In genomic region chr21:38119793-38120192, GRCh38 we compare ENCODE assay signal across 34 cellular contexts.
DNase-seq lines count a peak whose midpoint lies in the region; ATAC-seq, FAIRE-seq and TF ChIP-seq lines count a peak whose summit lies in the region.
"Had no signal": no experiment of that assay in that cellular context is flagged by ENCODE, and none has a peak within 500 bp of the region (broad histone marks: within the 10 kb centered on the region; RNA-seq: fewer than 3 reads in every experiment).

No MANE protein-coding gene starts in this region.

- intact Hi-C loops in K562 (cut with micrococcal nuclease) (no loop called here), mucosa of descending colon (cut with DNase I, micrococcal nuclease) (loop anchor here in 1 of 2 donors (10.0 kb wide), 1 partner anchor 405 kb away; no protein-coding TSS in a partner anchor)

- peaks cover 3% of the 10 kb centered on the region for H3K9me1 ChIP-seq in K562 (ENCODE audit: control insufficient read depth, insufficient read depth, low read length)

- H3K4me2 ChIP-seq in K562 (ENCODE audit: insufficient read depth, low read length) = peak overlapping the region; percentile 93
- H3K4me2 ChIP-seq: A549; BLaER1; BLaER1 treated with 17β-estradiol and CSF1 and Interleukin-3, amounts not matched to agents 10 nM and 100 nM had no signal

- no TSS peak for BruUV-seq in K562 (replicated peaks; lab: Mats Ljungman, UMichigan)

- no peak for TF ChIP-seq POLR2A in K562 (conservative IDR thresholded peaks at IDR 0.05)

- no peak for TF ChIP-seq RAD21 in K562 (CRISPR knock-in tag; conservative IDR thresholded peaks at IDR 0.05 in 1 of 2, IDR thresholded peaks at IDR 0.05 in 1 of 2)

- no peaks in the 10 kb centered on the region for H3K27me3 ChIP-seq in CD8-positive, alpha-beta memory T cell (ENCODE audit: insufficient read depth, low read length, poor library complexity, severe bottlenecking)
- no peaks in the 10 kb centered on the region for H3K27me3 ChIP-seq in K562 (ENCODE audit: control insufficient read depth in 2 of 2, insufficient read depth in 2 of 2, low read length in 2 of 2)
- H3K27me3 ChIP-seq: BE2C; BLaER1; BLaER1 treated with 17β-estradiol and CSF1 and Interleukin-3, amounts not matched to agents 10 nM and 100 nM had no signal

- H3K36me3 Mint-ChIP-seq in CD8-positive, alpha-beta memory T cell = no peaks in the 10 kb centered on the region
- H3K36me3 Mint-ChIP-seq: CD14-positive monocyte; CD4-positive, alpha-beta memory T cell; CD4-positive, CD25-positive, alpha-beta regulatory T cell; CD8-positive, alpha-beta T cell had no signal

- H3K79me2 ChIP-seq in K562 (ENCODE audit: control insufficient read depth, insufficient read depth, low read length) = peaks cover 95% of the 10 kb centered on the region

- no peak overlapping the region for H3K4me3 Mint-ChIP-seq in CD8-positive, alpha-beta memory T cell
- H3K4me3 Mint-ChIP-seq: B cell; CD14-positive monocyte; CD4-positive, alpha-beta memory T cell; CD4-positive, alpha-beta T cell; CD4-positive, CD25-positive, alpha-beta regulatory T cell; CD8-positive, alpha-beta T cell had no signal

- H3K9ac ChIP-seq in K562 (ENCODE audit: insufficient read depth in 1 of 2, low read depth in 2 of 2, low read length in 2 of 2) = peak overlapping the region in 1 of 2 experiments; percentile 90; a peak in 3 of 4 replicates
- H3K9ac ChIP-seq: BLaER1; BLaER1 treated with 17β-estradiol and CSF1 and Interleukin-3, amounts not matched to agents 10 nM and 100 nM had no signal

- POLR2A ChIA-PET in CD8-positive, alpha-beta memory T cell (lab: Charles Lee) = no interaction called here
- POLR2A ChIA-PET in K562 (lab: Yijun Ruan, JAX) = interaction anchor here (0.8 to 2.9 kb wide), 2 partner anchors 10 to 220 kb away, joined by 3 to 11 read pairs; no protein-coding TSS in a partner anchor

- TF ChIP-seq EP300 in K562 (IDR thresholded peaks at IDR 0.05; ENCODE audit: low read length) = no peak

- H3K9me3 Mint-ChIP-seq in CD8-positive, alpha-beta memory T cell = peaks cover 0 to 3% (median 0%) of the 10 kb centered on the region in 5 donors
- H3K9me3 Mint-ChIP-seq: CD4-positive, alpha-beta T cell; CD8-positive, alpha-beta T cell had no signal

- H3K4me3 ChIP-seq in CD8-positive, alpha-beta memory T cell (ENCODE audit: low read length) = no peak overlapping the region
- H3K4me3 ChIP-seq in K562 = peak overlapping the region; percentile 61
- no peak overlapping the region for H3K4me3 ChIP-seq in mucosa of descending colon
- H3K4me3 ChIP-seq: A549; BLaER1; BLaER1 treated with 17β-estradiol and CSF1 and Interleukin-3, amounts not matched to agents 10 nM and 100 nM had no signal

- no peaks in the 10 kb centered on the region for H3K9me3 ChIP-seq in CD8-positive, alpha-beta memory T cell (ENCODE audit: low read length)
- H3K9me3 ChIP-seq in K562 (replicated peaks; ENCODE audit: control insufficient read depth, insufficient read depth, low read depth, low read length) (no peaks in the 10 kb centered on the region), mucosa of descending colon (no peaks in the 10 kb centered on the region)
- H3K9me3 ChIP-seq: A549, BE2C, BLaER1, Caco-2 had no signal

- no peaks in the 10 kb centered on the region for H3K36me3 ChIP-seq in CD8-positive, alpha-beta memory T cell (ENCODE audit: insufficient read depth, low read length)
- H3K36me3 ChIP-seq in K562 (ENCODE audit: control insufficient read depth, insufficient read depth, low read length) (peaks cover 23% of the 10 kb centered on the region), mucosa of descending colon (ENCODE audit: low read depth) (no peaks in the 10 kb centered on the region)
- H3K36me3 ChIP-seq: BE2C; BLaER1; BLaER1 treated with 17β-estradiol and CSF1 and Interleukin-3, amounts not matched to agents 10 nM and 100 nM had no signal

- peak overlapping the region; percentile 73 for H3K27ac ChIP-seq in CD8-positive, alpha-beta memory T cell (ENCODE audit: low read depth, low read length)
- peak overlapping the region; percentile 93; the same call in 2 of the 3 replicates for H3K27ac ChIP-seq in K562 (ENCODE audit: extremely low read depth, low read depth, low read length)
- H3K27ac ChIP-seq: 22Rv1; A549; BLaER1; BLaER1 treated with 17β-estradiol and CSF1 and Interleukin-3, amounts not matched to agents 10 nM and 100 nM; C4-2B had no signal

- CTCF ChIA-PET in CD8-positive, alpha-beta memory T cell (lab: Charles Lee) = no interaction called here
- CTCF ChIA-PET in K562 (lab: Yijun Ruan, JAX; ENCODE audit: low intra/inter-chr PET ratio) = no interaction called here

- no peak overlapping the region for H2AFZ ChIP-seq in K562 (ENCODE audit: low read depth, low read length)

- no peak for DNase-seq in CD8-positive, alpha-beta memory T cell
- no peak for DNase-seq in K562 (ENCODE audit: extremely low read depth in 1 of 4, low spot score in 3 of 4)
- DNase-seq in GM10266 (ENCODE audit: extremely low spot score) = no peak
- no peak for DNase-seq in GM03348 (ENCODE audit: low spot score)
- DNase-seq in mucosa of descending colon = no peak
- DNase-seq: 8988T; ACHN; AML-193; BE2C; C1 segment of cervical spinal cord; Caco-2; Calu3; CD4-positive, alpha-beta memory T cell; CD4-positive, alpha-beta T cell; CD4-positive, CD25-positive, alpha-beta regulatory T cell; CD8-positive, alpha-beta T cell; COR-L47; DMS 273 treated with DMSO at 0.1 percent for 48 hours; DMS153; DMS53; DMS79; DMS79 treated with DMSO at 0.1 percent for 48 hours; DND-41; EL had no signal

- 2% methylated on average over 4 of the region's 4 CpGs for WGBS in K562 (ENCODE audit: insufficient coverage, low coverage, missing lambda C conversion rate)

- ATAC-seq in K562 (no peak), mucosa of descending colon (no peak)
- ATAC-seq: A549; CD8-positive, alpha-beta T cell had no signal

- in situ Hi-C loops in K562 (cut with MboI) = no loop called here

- H3K27me3 Mint-ChIP-seq in CD8-positive, alpha-beta memory T cell = no peaks in the 10 kb centered on the region
- H3K27me3 Mint-ChIP-seq: B cell; CD4-positive, alpha-beta memory T cell; CD4-positive, CD25-positive, alpha-beta regulatory T cell had no signal

- H3K4me1 ChIP-seq in CD8-positive, alpha-beta memory T cell (ENCODE audit: insufficient read depth, low read length) = no peaks in the 10 kb centered on the region
- H3K4me1 ChIP-seq in K562 (replicated peaks in 1 of 2; ENCODE audit: control insufficient read depth in 2 of 2, insufficient read depth in 2 of 2, low read length in 2 of 2) (peaks cover 3 to 40% of the 10 kb centered on the region in 2 experiments; a peak in 4 of 5 replicates), mucosa of descending colon (ENCODE audit: low read depth) (no peaks in the 10 kb centered on the region)
- H3K4me1 ChIP-seq: A549; BE2C; BLaER1; BLaER1 treated with 17β-estradiol and CSF1 and Interleukin-3, amounts not matched to agents 10 nM and 100 nM; Caco-2 had no signal

- no peak overlapping the region for H3K27ac Mint-ChIP-seq in CD8-positive, alpha-beta memory T cell
- H3K27ac Mint-ChIP-seq: B cell; CD14-positive monocyte; CD4-positive, alpha-beta memory T cell; CD4-positive, alpha-beta T cell; CD4-positive, CD25-positive, alpha-beta regulatory T cell; CD8-positive, alpha-beta T cell had no signal

- peaks cover 13% of the 10 kb centered on the region for H4K20me1 ChIP-seq in K562 (replicated peaks; ENCODE audit: control insufficient read depth, insufficient read depth, low read length)
- H4K20me1 ChIP-seq: BLaER1; BLaER1 treated with 17β-estradiol and CSF1 and Interleukin-3, amounts not matched to agents 10 nM and 100 nM had no signal

- FAIRE-seq in K562 (lab: Jason Lieb, UNC) = no peak
- FAIRE-seq in endometrium (lab: Jason Lieb, UNC) = peak; percentile 39
- FAIRE-seq: A204.1, A549, D721Med had no signal

- TF ChIP-seq CTCF in K562 (IDR thresholded peaks at IDR 0.05 in 2 of 3, conservative IDR thresholded peaks at IDR 0.05 in 1 of 3; ENCODE audit: insufficient read depth in 2 of 3, low read depth in 1 of 3, low read length in 3 of 3) (no peak), GM10266 (IDR thresholded peaks at IDR 0.05; ENCODE audit: control insufficient read depth, insufficient read depth, low read depth, missing control alignments) (no peak), mucosa of descending colon (IDR thresholded peaks at IDR 0.05) (no peak)

- no peaks in the 10 kb centered on the region for H3K4me1 Mint-ChIP-seq in CD8-positive, alpha-beta memory T cell
- H3K4me1 Mint-ChIP-seq: B cell, CD14-positive monocyte had no signal

TF ChIP-seq in K562, 482 proteins besides CTCF, POLR2A, EP300 and RAD21 (continues in another document):
- TF ChIP-seq SMARCC2 (IDR thresholded peaks at IDR 0.05; ENCODE audit: low read depth) (0 out of 2 replicates have a peak, but pooled peaks have one; percentile 12), MYC (IDR thresholded peaks at IDR 0.05; ENCODE audit: low read depth, low read length) (no peak), MYC (CRISPR knock-in tag; IDR thresholded peaks at IDR 0.05; ENCODE audit: borderline replicate concordance, low read depth) (no peak)
- TF ChIP-seq, protein P1, sequence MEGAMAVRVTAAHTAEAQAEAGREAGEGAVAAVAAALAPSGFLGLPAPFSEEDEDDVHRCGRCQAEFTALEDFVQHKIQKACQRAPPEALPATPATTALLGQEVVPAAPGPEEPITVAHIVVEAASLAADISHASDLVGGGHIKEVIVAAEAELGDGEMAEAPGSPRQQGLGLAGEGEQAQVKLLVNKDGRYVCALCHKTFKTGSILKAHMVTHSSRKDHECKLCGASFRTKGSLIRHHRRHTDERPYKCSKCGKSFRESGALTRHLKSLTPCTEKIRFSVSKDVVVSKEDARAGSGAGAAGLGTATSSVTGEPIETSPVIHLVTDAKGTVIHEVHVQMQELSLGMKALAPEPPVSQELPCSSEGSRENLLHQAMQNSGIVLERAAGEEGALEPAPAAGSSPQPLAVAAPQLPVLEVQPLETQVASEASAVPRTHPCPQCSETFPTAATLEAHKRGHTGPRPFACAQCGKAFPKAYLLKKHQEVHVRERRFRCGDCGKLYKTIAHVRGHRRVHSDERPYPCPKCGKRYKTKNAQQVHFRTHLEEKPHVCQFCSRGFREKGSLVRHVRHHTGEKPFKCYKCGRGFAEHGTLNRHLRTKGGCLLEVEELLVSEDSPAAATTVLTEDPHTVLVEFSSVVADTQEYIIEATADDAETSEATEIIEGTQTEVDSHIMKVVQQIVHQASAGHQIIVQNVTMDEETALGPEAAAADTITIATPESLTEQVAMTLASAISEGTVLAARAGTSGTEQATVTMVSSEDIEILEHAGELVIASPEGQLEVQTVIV (CRISPR knock-in tag; IDR thresholded peaks at IDR 0.05; ENCODE audit: borderline replicate concordance) = no peak
